ENCODE assay signal across 20 cellular contexts in genomic region chr2:20986540-20986939, GRCh38. TPM values are rescaled to one million over a fixed set of nuclear protein-coding genes. Genes with fewer than 3 reads are reported as not detected.
A peak's percentile ranks its signal among the peaks of the same experiment; 100 is the strongest.
DNase-seq lines count a peak whose midpoint lies in the region; ATAC-seq and TF ChIP-seq lines count a peak whose summit lies in the region.
"Had no signal": no experiment of that assay in that cellular context is flagged by ENCODE, and none has a peak within 500 bp of the region (broad histone marks: within the 10 kb centered on the region; RNA-seq: fewer than 3 reads in every experiment).

No MANE protein-coding gene starts in this region.

- H3K9me3 Mint-ChIP-seq in neural progenitor cell, result peaks cover 2% of the 10 kb centered on the region
- no peaks in the 10 kb centered on the region for H3K9me3 Mint-ChIP-seq in effector memory CD8-positive, alpha-beta T cell

- H3K27ac Mint-ChIP-seq in neural progenitor cell, result peak overlapping the region; percentile 67
- H3K27ac Mint-ChIP-seq in effector memory CD8-positive, alpha-beta T cell, result no peak overlapping the region
- H3K27ac Mint-ChIP-seq: CD8-positive, alpha-beta memory T cell had no signal

- H3K9ac ChIP-seq in neural progenitor cell, result no peak overlapping the region

- H3F3A ChIP-seq in neural progenitor cell (ENCODE audit: low read depth), result peaks cover 6% of the 10 kb centered on the region

- no peaks in the 10 kb centered on the region for H4K20me1 ChIP-seq in neural progenitor cell (ENCODE audit: low read depth)

- peaks cover 20% of the 10 kb centered on the region for H3K4me1 ChIP-seq in neural progenitor cell
- peaks cover 0 to 17% (median 6%) of the 10 kb centered on the region in 4 donors for H3K4me1 ChIP-seq in stomach
- H3K4me1 ChIP-seq in aorta (ENCODE audit: control insufficient read depth in 1 of 2, insufficient read depth in 2 of 2, low read length in 2 of 2), result peaks cover 0 to 4% of the 10 kb centered on the region in 2 donors

- peaks cover 90% of the 10 kb centered on the region for H3K4me1 Mint-ChIP-seq in neural progenitor cell
- no peaks in the 10 kb centered on the region for H3K4me1 Mint-ChIP-seq in effector memory CD8-positive, alpha-beta T cell (ENCODE audit: low read depth in 2 of 2)
- H3K4me1 Mint-ChIP-seq: CD8-positive, alpha-beta memory T cell had no signal

- H3K4me2 ChIP-seq in neural progenitor cell, result no peak overlapping the region

- H3K9me3 ChIP-seq in neural progenitor cell (ENCODE audit: low read depth) (no peaks in the 10 kb centered on the region), stomach (no peaks in the 10 kb centered on the region), aorta (ENCODE audit: control insufficient read depth, low read length) (no peaks in the 10 kb centered on the region)

- DNase-seq in epidermal melanocyte (ENCODE audit: insufficient read length, low spot score) (peak; percentile 42), neural progenitor cell (ENCODE audit: low spot score) (no peak), stomach (no peak), aorta (no peak), hypothalamus (lab: John Stamatoyannopoulos, UW) (no peak)
- no peak for DNase-seq in effector memory CD8-positive, alpha-beta T cell
- DNase-seq: C1 segment of cervical spinal cord; CD8-positive, alpha-beta memory T cell; DMS53; EL; MV-4-11; NCI-H187; NCI-H2227 treated with DMSO at 0.1 percent for 48 hours; NCI-H524 treated with DMSO at 0.1 percent for 48 hours; PC-3; RPMI8226; SHP77 treated with DMSO at 0.1 percent for 48 hours had no signal

- H3K4me3 Mint-ChIP-seq in neural progenitor cell, result no peak overlapping the region
- H3K4me3 Mint-ChIP-seq in effector memory CD8-positive, alpha-beta T cell, result no peak overlapping the region
- H3K4me3 Mint-ChIP-seq: CD8-positive, alpha-beta memory T cell had no signal

- H2AFZ ChIP-seq in neural progenitor cell (replicated peaks), result no peak overlapping the region

- ATAC-seq in aorta (ENCODE audit: low FRiP score), result peak; percentile 72
- no peak for ATAC-seq in effector memory CD8-positive, alpha-beta T cell (replicated peaks)
- ATAC-seq in activated CD4-positive, CD25-positive, alpha-beta regulatory T cell treated with anti-CD3 and anti-CD28 coated beads, Interleukin-2, amount 50 U/mL, for 24 hours, result no peak
- ATAC-seq: K562, PC-3 had no signal

- H3K27me3 ChIP-seq in neural progenitor cell, result no peaks in the 10 kb centered on the region
- H3K27me3 ChIP-seq in stomach, result no peaks in the 10 kb centered on the region
- H3K27me3 ChIP-seq in aorta (ENCODE audit: control insufficient read depth in 1 of 2, insufficient read depth in 2 of 2, low read length in 1 of 2), result no peaks in the 10 kb centered on the region

- no peaks in the 10 kb centered on the region for H3K79me2 ChIP-seq in neural progenitor cell (ENCODE audit: low read depth)

- H3K36me3 ChIP-seq in neural progenitor cell (no peaks in the 10 kb centered on the region), stomach (no peaks in the 10 kb centered on the region), aorta (ENCODE audit: control insufficient read depth in 1 of 2, insufficient read depth in 2 of 2, low read length in 1 of 2) (no peaks in the 10 kb centered on the region)

- H3K36me3 Mint-ChIP-seq in neural progenitor cell, result no peaks in the 10 kb centered on the region
- no peaks in the 10 kb centered on the region for H3K36me3 Mint-ChIP-seq in effector memory CD8-positive, alpha-beta T cell (ENCODE audit: insufficient read depth)
- H3K36me3 Mint-ChIP-seq: CD8-positive, alpha-beta memory T cell had no signal

- TF ChIP-seq CTCF in neural progenitor cell (IDR thresholded peaks at IDR 0.05), result no peak
- TF ChIP-seq CTCF in stomach (IDR thresholded peaks at IDR 0.05), result no peak

- no peak for TF ChIP-seq POLR2A in stomach (IDR thresholded peaks at IDR 0.05)

- intact Hi-C loops in stomach (cut with DNase I; ENCODE audit: low total_unique reads) (no loop called here), aorta (cut with DNase I) (no loop called here)

- H3K27me3 Mint-ChIP-seq in neural progenitor cell (ENCODE audit: insufficient read depth, low read depth), result peaks cover 33% of the 10 kb centered on the region
- peaks cover 6 to 42% of the 10 kb centered on the region in 2 donors for H3K27me3 Mint-ChIP-seq in effector memory CD8-positive, alpha-beta T cell

- no peak overlapping the region for H3K27ac ChIP-seq in neural progenitor cell
- peak overlapping the region in 2 of 5 donors; percentile 36 to 63 for H3K27ac ChIP-seq in stomach
- H3K27ac ChIP-seq in aorta (ENCODE audit: low read depth in 1 of 2, low read length in 2 of 2), result no peak overlapping the region

- TF ChIP-seq EP300 in stomach (IDR thresholded peaks at IDR 0.05), result peak; percentile 54

- H3K4me3 ChIP-seq in neural progenitor cell, result no peak overlapping the region
- no peak overlapping the region for H3K4me3 ChIP-seq in stomach
- H3K4me3 ChIP-seq in aorta (ENCODE audit: low read length in 2 of 2), result no peak overlapping the region
- H3K4me3 ChIP-seq: K562 had no signal

- 57 to 79% (median 67%) methylated on average over 5 of the region's 5 CpGs for WGBS in stomach, 5 donors
- WGBS in aorta, 2 donors, result 65 to 75% methylated on average over 5 of the region's 5 CpGs

RNA-seq across cellular contexts. Expression of gene APOB, which starts 57.3 kb away (rescaled TPM):
- 0.34 and 0.47 TPM in 2 replicates for total RNA-seq in neural progenitor cell (ENCODE audit: low replicate concordance)
- total RNA-seq in stomach, result 10 to 100 TPM in 1 of 5 donors, 1 to 10 TPM in 1, under 1 TPM in 2, not detected in 1; under 0.01 to 30.7 (median 3.3) TPM
- polyA plus RNA-seq in stomach, result under 1 TPM in 1 of 3 donors, not detected in 2; 0.03 TPM
- 1 to 10 TPM; 4.7 to 5.9 TPM for total RNA-seq in aorta
- polyA plus RNA-seq in aorta, result 1 to 10 TPM in 1 of 2 donors, under 1 TPM in 1; 0.38 to 8.8 TPM
- total RNA-seq: CD8-positive, alpha-beta memory T cell; H4; PC-3 had no signal
- polyA plus RNA-seq: CD8-positive, alpha-beta memory T cell; K562 had no signal
